Comparison of ENCODE assay signal across 8 cellular contexts in the genomic region with DNA sequence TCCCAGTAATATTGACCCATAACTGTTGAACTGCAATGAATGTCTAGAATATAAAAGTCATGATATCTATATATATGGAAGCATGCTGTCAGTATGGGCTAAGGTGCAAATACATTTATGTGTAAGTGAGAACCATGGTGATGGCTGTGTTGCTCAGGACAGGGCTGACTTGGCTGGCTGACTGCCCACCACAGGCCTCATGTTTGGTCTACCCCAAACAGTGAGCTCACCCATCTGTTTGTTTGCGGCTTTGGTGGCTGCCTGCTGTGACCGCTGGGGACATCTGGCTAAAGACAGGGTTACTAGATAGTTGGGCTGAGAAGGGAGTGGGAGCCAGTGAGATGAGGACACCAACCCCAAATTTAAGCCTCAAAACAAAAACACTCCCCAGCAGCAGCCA. TPM values are rescaled to one million over a fixed set of nuclear protein-coding genes. Genes with fewer than 3 reads are reported as not detected.
DNase-seq lines count a peak whose midpoint lies in the region; ATAC-seq and TF ChIP-seq lines count a peak whose summit lies in the region.

No MANE protein-coding gene starts in this region.

- H3K36me3 ChIP-seq in hepatocyte (replicated peaks; ENCODE audit: insufficient read depth, low read depth) (no peaks in the 10 kb centered on the region), Caco-2 (ENCODE audit: control insufficient read depth, insufficient read depth, low read length) (no peaks in the 10 kb centered on the region)

- CTCF ChIA-PET in Caco-2 (lab: Charles Lee) = no interaction called here

- no peak overlapping the region for H3K4me2 ChIP-seq in hepatocyte

- H3K4me3 ChIP-seq in GM12864 (ENCODE audit: low read depth, low read length) (peak overlapping the region; percentile 37; the same call in 1 of the 2 replicates), hepatocyte (no peak overlapping the region), Caco-2 (ENCODE audit: low read depth, low read length) (no peak overlapping the region)

- H3K27ac Mint-ChIP-seq in activated naive CD8-positive, alpha-beta T cell treated with anti-CD3 and anti-CD28 coated beads, Interleukin-2, amount 10 ng/mL, durations not matched to agents 7 days and 5 days = peak overlapping the region; percentile 90
- H3K27ac Mint-ChIP-seq in Caco-2 (ENCODE audit: unreplicated experiment) = no peak overlapping the region

- no peaks in the 10 kb centered on the region for H4K20me1 ChIP-seq in hepatocyte (ENCODE audit: insufficient read depth, poor library complexity, severe bottlenecking)

- H3K27ac ChIP-seq in hepatocyte = no peak overlapping the region

- no peaks in the 10 kb centered on the region for H3K27me3 Mint-ChIP-seq in activated naive CD8-positive, alpha-beta T cell treated with anti-CD3 and anti-CD28 coated beads, Interleukin-2, amount 10 ng/mL, durations not matched to agents 7 days and 5 days
- no peaks in the 10 kb centered on the region for H3K27me3 Mint-ChIP-seq in Caco-2 (ENCODE audit: insufficient read depth, unreplicated experiment)

- no TSS peak for BruUV-seq in Caco-2 (replicated peaks; lab: Mats Ljungman, UMichigan)

- no peaks in the 10 kb centered on the region for H3K9me2 ChIP-seq in hepatocyte (replicated peaks; ENCODE audit: insufficient read depth)

- H3K4me3 Mint-ChIP-seq in activated naive CD8-positive, alpha-beta T cell treated with anti-CD3 and anti-CD28 coated beads, Interleukin-2, amount 10 ng/mL, durations not matched to agents 7 days and 5 days = peak overlapping the region; percentile 80
- no peak overlapping the region for H3K4me3 Mint-ChIP-seq in Caco-2 (ENCODE audit: unreplicated experiment)

- ATAC-seq in HG03469 (IDR thresholded peaks at IDR 0.05; ENCODE audit: unreplicated experiment) = peak; percentile 37
- no peak for ATAC-seq in activated naive CD8-positive, alpha-beta T cell treated with anti-CD3 and anti-CD28 coated beads, Interleukin-2, amount 10 ng/mL, durations not matched to agents 7 days and 5 days (ENCODE audit: low read depth)

- WGBS in hepatocyte (ENCODE audit: low lambda C conversion rate, missing lambda C conversion rate) = 78% methylated on average over 2 of the region's 2 CpGs

- H3K9me3 ChIP-seq in hepatocyte (ENCODE audit: low read depth) (no peaks in the 10 kb centered on the region), Caco-2 (no peaks in the 10 kb centered on the region)

- H3K79me2 ChIP-seq in hepatocyte = no peaks in the 10 kb centered on the region

- DNase-seq in GM12864 (ENCODE audit: low read depth) = peak; percentile 84
- peak; percentile 73 for DNase-seq in GM20000 (ENCODE audit: low spot score)
- DNase-seq in activated naive CD8-positive, alpha-beta T cell treated with anti-CD3 and anti-CD28 coated beads, Interleukin-2, amount 10 ng/mL, durations not matched to agents 7 days and 5 days = no peak
- peak; percentile 46 for DNase-seq in stimulated activated CD4-positive, alpha-beta T cell treated with anti-CD3 and anti-CD28 coated beads, Interleukin-4, amount 100 ng/mL, for 24 hours
- no peak for DNase-seq in DMS153 (lab: John Stamatoyannopoulos, UW)
- DNase-seq in hepatocyte (ENCODE audit: low spot score) = no peak
- no peak for DNase-seq in Caco-2

- intact Hi-C loops in Caco-2 (cut with micrococcal nuclease; ENCODE audit: unreplicated experiment) = no loop called here

- peak; percentile 26 for TF ChIP-seq CTCF in GM12864 (IDR thresholded peaks at IDR 0.05; ENCODE audit: low read depth, low read length, missing control alignments)
- no peak for TF ChIP-seq CTCF in GM20000 (IDR thresholded peaks at IDR 0.05; ENCODE audit: extremely low read depth, missing control alignments)
- TF ChIP-seq CTCF in hepatocyte (IDR thresholded peaks at IDR 0.05; ENCODE audit: poor library complexity) = no peak
- TF ChIP-seq CTCF in Caco-2 (IDR thresholded peaks at IDR 0.05; ENCODE audit: insufficient read depth in 1 of 2, low read depth in 1 of 2, low read length in 1 of 2, severe bottlenecking in 1 of 2, unreplicated experiment in 1 of 2) = no peak

- H3K4me1 ChIP-seq in hepatocyte (ENCODE audit: insufficient read depth) (no peaks in the 10 kb centered on the region), Caco-2 (no peaks in the 10 kb centered on the region)

- H3K27me3 ChIP-seq in hepatocyte (peaks cover 2% of the 10 kb centered on the region), Caco-2 (replicated peaks; ENCODE audit: control insufficient read depth, insufficient read depth, low read length) (no peaks in the 10 kb centered on the region)

- H2AFZ ChIP-seq in hepatocyte = no peak overlapping the region

- peaks cover 59% of the 10 kb centered on the region for H3K36me3 Mint-ChIP-seq in activated naive CD8-positive, alpha-beta T cell treated with anti-CD3 and anti-CD28 coated beads, Interleukin-2, amount 10 ng/mL, durations not matched to agents 7 days and 5 days
- no peaks in the 10 kb centered on the region for H3K36me3 Mint-ChIP-seq in Caco-2 (ENCODE audit: insufficient read depth, unreplicated experiment)

- H3K4me1 Mint-ChIP-seq in activated naive CD8-positive, alpha-beta T cell treated with anti-CD3 and anti-CD28 coated beads, Interleukin-2, amount 10 ng/mL, durations not matched to agents 7 days and 5 days = peaks cover 79% of the 10 kb centered on the region
- no peaks in the 10 kb centered on the region for H3K4me1 Mint-ChIP-seq in Caco-2 (ENCODE audit: low read depth, unreplicated experiment)

- H3K9me3 Mint-ChIP-seq in activated naive CD8-positive, alpha-beta T cell treated with anti-CD3 and anti-CD28 coated beads, Interleukin-2, amount 10 ng/mL, durations not matched to agents 7 days and 5 days = peaks cover 1% of the 10 kb centered on the region
- H3K9me3 Mint-ChIP-seq in Caco-2 (ENCODE audit: unreplicated experiment) = no peaks in the 10 kb centered on the region

- POLR2A ChIA-PET in activated naive CD8-positive, alpha-beta T cell treated with anti-CD3 and anti-CD28 coated beads, Interleukin-2, amount 10 ng/mL, durations not matched to agents 7 days and 5 days (lab: Charles Lee) = interaction anchor here (0.6 to 6.0 kb wide), 8 partner anchors 15 to 101 kb away, joined by 3 to 57 read pairs (median 6); no protein-coding TSS in a partner anchor
- POLR2A ChIA-PET in Caco-2 (lab: Charles Lee) = no interaction called here

RNA-seq across cellular contexts. Expression of a gene that starts 6.3 kb away (rescaled TPM):
- total RNA-seq in activated naive CD8-positive, alpha-beta T cell treated with anti-CD3 and anti-CD28 coated beads, Interleukin-2, amount 10 ng/mL, durations not matched to agents 7 days and 5 days = 100 to 1,000 TPM; 551 to 555 TPM
- total RNA-seq in hepatocyte = 17.5 and 23.4 TPM in 2 replicates
- polyA plus RNA-seq in hepatocyte = 13.7 and 29.5 TPM in 2 replicates
- total RNA-seq in Caco-2 (2022) = 50.4 and 61.4 TPM in 2 replicates

Comparison
In these comparisons a context has a peak if more than half of its experiments do, and no peak if none do; other contexts are left out.
1. DNase-seq: peak in GM12864 (single experiment), GM20000 (single experiment) and stimulated activated CD4-positive, alpha-beta T cell treated with anti-CD3 and anti-CD28 coated beads, Interleukin-4, amount 100 ng/mL, for 24 hours (single experiment); none in activated naive CD8-positive, alpha-beta T cell treated with anti-CD3 and anti-CD28 coated beads, Interleukin-2, amount 10 ng/mL, durations not matched to agents 7 days and 5 days (single experiment), DMS153 (single experiment), hepatocyte (single experiment) and Caco-2 (0 of 2).